In genomic region chr16:28140788-28141618, GRCh38 we compare ENCODE assay signal across 8 cellular contexts.
DNase-seq lines count a peak whose midpoint lies in the region; ATAC-seq, FAIRE-seq and TF ChIP-seq lines count a peak whose summit lies in the region.

No MANE protein-coding gene starts in this region.

- H3K4me1 Mint-ChIP-seq in activated T-helper 2 cell treated with anti-CD3 and anti-CD28 coated beads, Interferon-gamma antibody, Interleukin-2, Interleukin-4, amounts not matched to agents 10 μg/mL and 5 μg/mL and 100 μg/mL, durations not matched to agents 14 hours and 24 hours and 36 hours (ENCODE audit: low read depth) = peaks cover 75% of the 10 kb centered on the region

- no peak for TF ChIP-seq POLR2A in GM12892 (IDR thresholded peaks at IDR 0.05; ENCODE audit: low read depth, low read length)

- peak; percentile 47 for ATAC-seq in HG02623 (IDR thresholded peaks at IDR 0.05; ENCODE audit: unreplicated experiment)

- DNase-seq in GM12892 (ENCODE audit: insufficient read length) = peak; percentile 27
- DNase-seq in NK-92 (lab: John Stamatoyannopoulos, UW; ENCODE audit: unreplicated experiment) = peak; percentile 23
- DNase-seq in activated T-helper 2 cell treated with anti-CD3 and anti-CD28 coated beads, Interferon-gamma antibody, Interleukin-2, Interleukin-4, amounts not matched to agents 10 μg/mL and 5 μg/mL and 100 μg/mL, durations not matched to agents 14 hours and 24 hours and 36 hours (ENCODE audit: low spot score) = peak; percentile 61
- DNase-seq in myocyte (ENCODE audit: low read depth) = peak; percentile 25
- no peak for DNase-seq in RCC 7860 (ENCODE audit: low spot score)
- DNase-seq in pons (ENCODE audit: low spot score) = no peak
- DNase-seq in DMS 273 (lab: John Stamatoyannopoulos, UW; ENCODE audit: unreplicated experiment) = no peak

- peak overlapping the region; percentile 72 for H3K4me3 Mint-ChIP-seq in activated T-helper 2 cell treated with anti-CD3 and anti-CD28 coated beads, Interferon-gamma antibody, Interleukin-2, Interleukin-4, amounts not matched to agents 10 μg/mL and 5 μg/mL and 100 μg/mL, durations not matched to agents 14 hours and 24 hours and 36 hours (ENCODE audit: low read depth)

- intact Hi-C loops in activated T-helper 2 cell treated with anti-CD3 and anti-CD28 coated beads, Interferon-gamma antibody, Interleukin-2, Interleukin-4, amounts not matched to agents 10 μg/mL and 5 μg/mL and 100 μg/mL, durations not matched to agents 14 hours and 24 hours and 36 hours (cut with micrococcal nuclease) = loop anchor here (1.0 to 2.0 kb wide), 2 partner anchors 41 to 70 kb away; partner anchors contain the start of gene XPO6

- peak overlapping the region; percentile 88 for H3K27ac Mint-ChIP-seq in activated T-helper 2 cell treated with anti-CD3 and anti-CD28 coated beads, Interferon-gamma antibody, Interleukin-2, Interleukin-4, amounts not matched to agents 10 μg/mL and 5 μg/mL and 100 μg/mL, durations not matched to agents 14 hours and 24 hours and 36 hours

- no peaks in the 10 kb centered on the region for H3K27me3 Mint-ChIP-seq in activated T-helper 2 cell treated with anti-CD3 and anti-CD28 coated beads, Interferon-gamma antibody, Interleukin-2, Interleukin-4, amounts not matched to agents 10 μg/mL and 5 μg/mL and 100 μg/mL, durations not matched to agents 14 hours and 24 hours and 36 hours (ENCODE audit: low read depth)

- peaks cover 76% of the 10 kb centered on the region for H3K36me3 Mint-ChIP-seq in activated T-helper 2 cell treated with anti-CD3 and anti-CD28 coated beads, Interferon-gamma antibody, Interleukin-2, Interleukin-4, amounts not matched to agents 10 μg/mL and 5 μg/mL and 100 μg/mL, durations not matched to agents 14 hours and 24 hours and 36 hours (ENCODE audit: low read depth)

- H3K9me3 Mint-ChIP-seq in activated T-helper 2 cell treated with anti-CD3 and anti-CD28 coated beads, Interferon-gamma antibody, Interleukin-2, Interleukin-4, amounts not matched to agents 10 μg/mL and 5 μg/mL and 100 μg/mL, durations not matched to agents 14 hours and 24 hours and 36 hours = no peaks in the 10 kb centered on the region

- FAIRE-seq in GM12892 (lab: Jason Lieb, UNC) = peak; percentile 93
- FAIRE-seq in RCC 7860 (lab: Jason Lieb, UNC) = no peak

Comparison
In these comparisons a context has a peak if more than half of its experiments do, and no peak if none do; other contexts are left out.
1. DNase-seq: peak in GM12892 (single experiment), NK-92 (single experiment), activated T-helper 2 cell treated with anti-CD3 and anti-CD28 coated beads, Interferon-gamma antibody, Interleukin-2, Interleukin-4, amounts not matched to agents 10 μg/mL and 5 μg/mL and 100 μg/mL, durations not matched to agents 14 hours and 24 hours and 36 hours (single experiment) and myocyte (single experiment); none in RCC 7860 (single experiment), pons (single experiment) and DMS 273 (single experiment).